In genomic region chr18:31506024-31506742, GRCh38 we compare ENCODE assay signal across 12 cellular contexts. TPM values are rescaled to one million over a fixed set of nuclear protein-coding genes. Genes with fewer than 3 reads are reported as not detected.
DNase-seq lines count a peak whose midpoint lies in the region; TF ChIP-seq lines count a peak whose summit lies in the region.
"Had no signal": no experiment of that assay in that cellular context is flagged by ENCODE, and none has a peak within 500 bp of the region (broad histone marks: within the 10 kb centered on the region; RNA-seq: fewer than 3 reads in every experiment).

No MANE protein-coding gene starts in this region.

- H3K27ac Mint-ChIP-seq in activated CD4-positive, alpha-beta memory T cell treated with anti-CD3 and anti-CD28 coated beads for 36 hours: no peak overlapping the region
- H3K27ac Mint-ChIP-seq: dendritic cell treated with granulocyte-macrophage colony-stimulating factor and Interleukin-4, amounts not matched to agents 40 ng/mL and 50 ng/mL, for 4 days had no signal

- 63 to 64% (median 64%) methylated on average over 5 of the region's 5 CpGs for WGBS in ovary, 3 donors

- no peaks in the 10 kb centered on the region for H3K36me3 Mint-ChIP-seq in activated CD4-positive, alpha-beta memory T cell treated with anti-CD3 and anti-CD28 coated beads for 36 hours

- CTCF ChIA-PET in A673 (lab: Charles Lee): no interaction called here
- CTCF ChIA-PET in activated CD4-positive, alpha-beta memory T cell treated with anti-CD3 and anti-CD28 coated beads for 36 hours (lab: Charles Lee): interaction anchor here (0.8 kb wide), 1 partner anchor 1049 kb away, joined by 4 read pairs; no protein-coding TSS in a partner anchor

- H3K36me3 ChIP-seq in A673 (ENCODE audit: insufficient read depth, low read length, poor library complexity, severe bottlenecking): no peaks in the 10 kb centered on the region
- no peaks in the 10 kb centered on the region for H3K36me3 ChIP-seq in ovary
- no peaks in the 10 kb centered on the region for H3K36me3 ChIP-seq in SJCRH30
- H3K36me3 ChIP-seq: BLaER1 had no signal

- H3K9me3 ChIP-seq in A673 (ENCODE audit: low read depth, low read length, poor library complexity, severe bottlenecking) (no peaks in the 10 kb centered on the region), ovary (no peaks in the 10 kb centered on the region), SJCRH30 (replicated peaks) (no peaks in the 10 kb centered on the region)
- H3K9me3 ChIP-seq: BLaER1 had no signal

- no peak for TF ChIP-seq POLR2A in ovary (IDR thresholded peaks at IDR 0.05)

- POLR2A ChIA-PET in A673 (lab: Charles Lee; ENCODE audit: low non-redundant PET): no interaction called here
- POLR2A ChIA-PET in activated CD4-positive, alpha-beta memory T cell treated with anti-CD3 and anti-CD28 coated beads for 36 hours (lab: Charles Lee): no interaction called here

- H3K4me3 ChIP-seq in A673 (ENCODE audit: low read depth, low read length, poor library complexity, severe bottlenecking) (no peak overlapping the region), ovary (no peak overlapping the region), SJCRH30 (no peak overlapping the region)
- H3K4me3 ChIP-seq: BLaER1 had no signal

- H3K4me3 Mint-ChIP-seq in activated CD4-positive, alpha-beta memory T cell treated with anti-CD3 and anti-CD28 coated beads for 36 hours: no peak overlapping the region
- H3K4me3 Mint-ChIP-seq: dendritic cell treated with granulocyte-macrophage colony-stimulating factor and Interleukin-4, amounts not matched to agents 40 ng/mL and 50 ng/mL, for 4 days had no signal

- no peaks in the 10 kb centered on the region for H3K4me1 Mint-ChIP-seq in activated CD4-positive, alpha-beta memory T cell treated with anti-CD3 and anti-CD28 coated beads for 36 hours (ENCODE audit: low read depth)

- peaks cover 7% of the 10 kb centered on the region for H3K27me3 Mint-ChIP-seq in activated CD4-positive, alpha-beta memory T cell treated with anti-CD3 and anti-CD28 coated beads for 36 hours

- H3K27ac ChIP-seq in A673 (ENCODE audit: low read depth, low read length, poor library complexity, severe bottlenecking) (no peak overlapping the region), ovary (no peak overlapping the region), SJCRH30 (no peak overlapping the region)
- H3K27ac ChIP-seq: BLaER1 had no signal

- DNase-seq in A673 (ENCODE audit: low spot score) (no peak), M059J (ENCODE audit: low read depth) (peak; percentile 2), cerebellar cortex (ENCODE audit: low spot score) (peak; percentile 8), kidney glomerular epithelial cell (lab: John Stamatoyannopoulos, UW) (peak; percentile 41), SIG-M5 treated with dmso at 0.1 percent for 504 hours (lab: John Stamatoyannopoulos, UW; ENCODE audit: unreplicated experiment) (no peak), ovary (no peak), SJCRH30 (no peak)
- no peak for DNase-seq in activated CD4-positive, alpha-beta memory T cell treated with anti-CD3 and anti-CD28 coated beads for 36 hours
- DNase-seq: NCI-H2171 treated with DMSO at 0.1 percent for 48 hours, T-helper 1 cell had no signal

- intact Hi-C loops in A673 (cut with micrococcal nuclease; ENCODE audit: unreplicated experiment) (no loop called here), ovary (cut with DNase I) (no loop called here)
- intact Hi-C loops in activated CD4-positive, alpha-beta memory T cell treated with anti-CD3 and anti-CD28 coated beads for 36 hours (cut with micrococcal nuclease): no loop called here

- no TSS peak for BruUV-seq in A673 (replicated peaks; lab: Mats Ljungman, UMichigan)

- TF ChIP-seq CTCF in A673 (conservative IDR thresholded peaks at IDR 0.05; ENCODE audit: low read depth, low read length): peak; percentile 36; the same call in 1 of the 2 replicates
- no peak for TF ChIP-seq CTCF in ovary (IDR thresholded peaks at IDR 0.05)

- no peaks in the 10 kb centered on the region for H3K4me1 ChIP-seq in A673 (ENCODE audit: insufficient read depth, low read length, poor library complexity, severe bottlenecking)
- no peaks in the 10 kb centered on the region for H3K4me1 ChIP-seq in ovary (ENCODE audit: insufficient read depth)
- no peaks in the 10 kb centered on the region for H3K4me1 ChIP-seq in SJCRH30
- H3K4me1 ChIP-seq: BLaER1 had no signal

- no peak for TF ChIP-seq EP300 in ovary (IDR thresholded peaks at IDR 0.05)

- no peaks in the 10 kb centered on the region for H3K9me3 Mint-ChIP-seq in activated CD4-positive, alpha-beta memory T cell treated with anti-CD3 and anti-CD28 coated beads for 36 hours
- H3K9me3 Mint-ChIP-seq: dendritic cell treated with granulocyte-macrophage colony-stimulating factor and Interleukin-4, amounts not matched to agents 40 ng/mL and 50 ng/mL, for 4 days had no signal

- H3K27me3 ChIP-seq in A673 (replicated peaks; ENCODE audit: insufficient read depth, low read depth, low read length, poor library complexity) (peaks cover 39% of the 10 kb centered on the region), ovary (no peaks in the 10 kb centered on the region), SJCRH30 (no peaks in the 10 kb centered on the region)
- H3K27me3 ChIP-seq: BLaER1 had no signal

RNA-seq across cellular contexts. Expression of gene DSG2, which starts 8.2 kb away (rescaled TPM):
- total RNA-seq in A673 (2021) (0.11 TPM in 1 of 2 replicates, not detected in the other), ovary (10 to 100 TPM; 15.7 to 43.7 (median 22.2) TPM)
- 0.34 TPM in 1 of 2 replicates, not detected in the other for total RNA-seq in M059J (2014; rRNA removed; shearing (Covaris generic))
- under 1 TPM; 0.19 to 0.31 TPM for total RNA-seq in activated CD4-positive, alpha-beta memory T cell treated with anti-CD3 and anti-CD28 coated beads for 36 hours
- polyA plus RNA-seq in ovary: 10 to 100 TPM; 13.7 to 17.8 TPM
- total RNA-seq in SJCRH30 (2014; rRNA removed; shearing (Covaris generic)): 4.8 and 4.9 TPM in 2 replicates

RNA-seq across cellular contexts. Expression of gene DSG3, which starts 58.6 kb away (rescaled TPM):
- total RNA-seq in A673 (2021) (0.04 TPM in 1 of 2 replicates, not detected in the other), ovary (under 1 TPM in 3 of 7 donors, not detected in 4; under 0.01 to 0.05 (median 0.03) TPM)
- not detected in 2 replicates for total RNA-seq in M059J (2014; rRNA removed; shearing (Covaris generic))
- total RNA-seq in activated CD4-positive, alpha-beta memory T cell treated with anti-CD3 and anti-CD28 coated beads for 36 hours: not detected
- not detected for polyA plus RNA-seq in ovary
- not detected in 2 replicates for total RNA-seq in SJCRH30 (2014; rRNA removed; shearing (Covaris generic))

Comparison
In these comparisons a context has a peak if more than half of its experiments do, and no peak if none do; other contexts are left out.
1. DNase-seq: peak in M059J (single experiment), cerebellar cortex (single experiment) and kidney glomerular epithelial cell (single experiment); none in A673 (single experiment), activated CD4-positive, alpha-beta memory T cell treated with anti-CD3 and anti-CD28 coated beads for 36 hours (single experiment), SIG-M5 treated with dmso at 0.1 percent for 504 hours (single experiment), ovary (0 of 5) and SJCRH30 (0 of 2).